13 cellular contexts compared by ENCODE assay signal in the genomic region with DNA sequence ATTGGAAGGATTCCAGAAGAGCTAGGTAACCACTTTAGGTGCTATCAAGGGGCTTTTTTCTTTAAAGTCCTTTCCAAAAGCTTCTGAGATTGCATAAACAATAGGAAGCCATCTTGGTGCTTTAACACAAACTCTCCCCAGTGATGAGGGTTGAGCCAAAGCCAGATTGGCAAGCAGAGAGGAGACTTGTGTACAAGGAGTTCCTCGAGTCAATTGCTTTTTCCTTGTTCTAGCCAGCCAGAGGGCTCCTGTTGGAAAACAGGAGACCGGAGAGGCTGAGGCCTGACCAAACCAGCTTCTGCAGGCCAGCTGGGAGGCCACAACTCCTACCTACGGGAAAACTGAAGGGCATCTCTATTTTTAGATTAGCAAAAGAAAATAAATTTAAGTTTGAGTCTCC. TPM values are rescaled to one million over a fixed set of nuclear protein-coding genes. Genes with fewer than 3 reads are reported as not detected.
DNase-seq lines count a peak whose midpoint lies in the region; ATAC-seq and TF ChIP-seq lines count a peak whose summit lies in the region.
"Had no signal": no experiment of that assay in that cellular context is flagged by ENCODE, and none has a peak within 500 bp of the region (broad histone marks: within the 10 kb centered on the region; RNA-seq: fewer than 3 reads in every experiment).

No MANE protein-coding gene starts in this region.

- intact Hi-C loops in natural killer cell (cut with micrococcal nuclease) (no loop called here), head of caudate nucleus (cut with DNase I) (no loop called here), posterior cingulate gyrus (cut with DNase I) (loop anchor here (2.0 kb wide), 1 partner anchor 44 kb away; no protein-coding TSS in a partner anchor)

- CTCF ChIA-PET in GM10248 (lab: Yijun Ruan, JAX) = interaction anchor here (1.1 to 1.8 kb wide), 2 partner anchors 9 to 89 kb away, joined by 3 to 12 read pairs; no protein-coding TSS in a partner anchor

- ATAC-seq in natural killer cell treated with Interleukin-12 subunit alpha and Interleukin-12 subunit beta and Interleukin-15 and Interleukin-18, amount 100 ng/mL, for 72 hours = no peak
- ATAC-seq in natural killer cell (no peak), HG03521 (IDR thresholded peaks at IDR 0.05; ENCODE audit: unreplicated experiment) (no peak)
- ATAC-seq: naive thymus-derived CD4-positive, alpha-beta T cell had no signal

- no peaks in the 10 kb centered on the region for H3K9me3 Mint-ChIP-seq in natural killer cell treated with Interleukin-12 subunit alpha and Interleukin-12 subunit beta and Interleukin-15 and Interleukin-18, amount 100 ng/mL, for 72 hours
- no peaks in the 10 kb centered on the region for H3K9me3 Mint-ChIP-seq in natural killer cell

- peak; percentile 25 for DNase-seq in natural killer cell treated with Interleukin-12 subunit alpha and Interleukin-12 subunit beta and Interleukin-15 and Interleukin-18, amount 100 ng/mL, for 72 hours (ENCODE audit: low spot score)
- DNase-seq in natural killer cell = no peak
- peak in 40 of 42 donors; percentile 24 to 85 (median 69) for DNase-seq in head of caudate nucleus
- DNase-seq in posterior cingulate gyrus = peak in 6 of 10 donors; percentile 27 to 61 (median 49)
- no peak for DNase-seq in GM10248 (ENCODE audit: extremely low spot score)
- no peak for DNase-seq in T-helper 2 cell
- DNase-seq in SIG-M5 (lab: John Stamatoyannopoulos, UW) = no peak
- DNase-seq: naive thymus-derived CD4-positive, alpha-beta T cell; NCI-H1436; NCI-H774 had no signal

- peaks cover 36 to 50% of the 10 kb centered on the region in 2 donors for H3K27me3 Mint-ChIP-seq in natural killer cell treated with Interleukin-12 subunit alpha and Interleukin-12 subunit beta and Interleukin-15 and Interleukin-18, amount 100 ng/mL, for 72 hours
- H3K27me3 Mint-ChIP-seq in natural killer cell (ENCODE audit: low read depth in 2 of 2) = peaks cover 38 to 72% of the 10 kb centered on the region in 2 donors

- H3K27ac Mint-ChIP-seq in natural killer cell treated with Interleukin-12 subunit alpha and Interleukin-12 subunit beta and Interleukin-15 and Interleukin-18, amount 100 ng/mL, for 72 hours = no peak overlapping the region
- H3K27ac Mint-ChIP-seq in natural killer cell = no peak overlapping the region

- H3K4me3 Mint-ChIP-seq in natural killer cell treated with Interleukin-12 subunit alpha and Interleukin-12 subunit beta and Interleukin-15 and Interleukin-18, amount 100 ng/mL, for 72 hours = no peak overlapping the region
- H3K4me3 Mint-ChIP-seq in natural killer cell = no peak overlapping the region
- H3K4me3 Mint-ChIP-seq: naive thymus-derived CD4-positive, alpha-beta T cell had no signal

- no peak for TF ChIP-seq CTCF in natural killer cell (IDR thresholded peaks at IDR 0.05)
- TF ChIP-seq CTCF in GM10248 (IDR thresholded peaks at IDR 0.05; ENCODE audit: control extremely low read depth, extremely low read depth, low read depth, missing control alignments) = no peak

- no peaks in the 10 kb centered on the region for H3K4me1 Mint-ChIP-seq in natural killer cell treated with Interleukin-12 subunit alpha and Interleukin-12 subunit beta and Interleukin-15 and Interleukin-18, amount 100 ng/mL, for 72 hours (ENCODE audit: low read depth in 2 of 2)
- no peaks in the 10 kb centered on the region for H3K4me1 Mint-ChIP-seq in natural killer cell

- no peaks in the 10 kb centered on the region for H3K36me3 Mint-ChIP-seq in natural killer cell treated with Interleukin-12 subunit alpha and Interleukin-12 subunit beta and Interleukin-15 and Interleukin-18, amount 100 ng/mL, for 72 hours
- no peaks in the 10 kb centered on the region for H3K36me3 Mint-ChIP-seq in natural killer cell
- H3K36me3 Mint-ChIP-seq: naive thymus-derived CD4-positive, alpha-beta T cell had no signal

- POLR2A ChIA-PET in GM10248 (lab: Yijun Ruan, JAX) = no interaction called here

RNA-seq across cellular contexts. Expression of gene MAPT, which starts 46.5 kb away (rescaled TPM):
- total RNA-seq in natural killer cell treated with Interleukin-12 subunit alpha and Interleukin-12 subunit beta and Interleukin-15 and Interleukin-18, amount 100 ng/mL, for 72 hours = under 1 TPM; 0.14 to 0.17 TPM
- total RNA-seq in natural killer cell = 1 to 10 TPM in 1 of 3 donors, under 1 TPM in 2; 0.14 to 1.3 (median 0.58) TPM

RNA-seq across cellular contexts. Expression of gene STH, which starts 58.2 kb away (rescaled TPM):
- total RNA-seq in natural killer cell treated with Interleukin-12 subunit alpha and Interleukin-12 subunit beta and Interleukin-15 and Interleukin-18, amount 100 ng/mL, for 72 hours = not detected
- total RNA-seq in natural killer cell = not detected
- total RNA-seq: epithelial cell of proximal tubule; naive thymus-derived CD4-positive, alpha-beta T cell; upper lobe of left lung had no signal

Comparison
In these comparisons a context has a peak if more than half of its experiments do, and no peak if none do; other contexts are left out.
1. DNase-seq: peak in natural killer cell treated with Interleukin-12 subunit alpha and Interleukin-12 subunit beta and Interleukin-15 and Interleukin-18, amount 100 ng/mL, for 72 hours (single experiment), head of caudate nucleus (40 of 42) and posterior cingulate gyrus (6 of 10); none in natural killer cell (single experiment), GM10248 (single experiment), T-helper 2 cell (0 of 5) and SIG-M5 (single experiment).